ENCODE assay signal across 24 cellular contexts in genomic region chr11:130588471-130588870, GRCh38.
DNase-seq lines count a peak whose midpoint lies in the region; FAIRE-seq and TF ChIP-seq lines count a peak whose summit lies in the region.
"Had no signal": no experiment of that assay in that cellular context is flagged by ENCODE, and none has a peak within 500 bp of the region (broad histone marks: within the 10 kb centered on the region; RNA-seq: fewer than 3 reads in every experiment).

No MANE protein-coding gene starts in this region.

- H3K27me3 Mint-ChIP-seq in astrocyte (ENCODE audit: low read depth, unreplicated experiment), result no peaks in the 10 kb centered on the region
- H3K27me3 Mint-ChIP-seq: IgD-negative memory B cell had no signal

- H2AFZ ChIP-seq in astrocyte (ENCODE audit: low read depth, low read length), result no peak overlapping the region

- no peak for FAIRE-seq in astrocyte (lab: Jason Lieb, UNC)
- FAIRE-seq: GM12891, H1 had no signal

- no peaks in the 10 kb centered on the region for H3K36me3 Mint-ChIP-seq in astrocyte (ENCODE audit: low read depth, unreplicated experiment)
- H3K36me3 Mint-ChIP-seq: IgD-negative memory B cell had no signal

- no peak overlapping the region for H3K4me3 ChIP-seq in astrocyte (ENCODE audit: insufficient read depth, low read depth, low read length)
- H3K4me3 ChIP-seq: BLaER1, MG63, SJCRH30 had no signal

- no peak overlapping the region for H3K27ac Mint-ChIP-seq in astrocyte (ENCODE audit: unreplicated experiment)
- H3K27ac Mint-ChIP-seq: CD4-positive, alpha-beta T cell; IgD-negative memory B cell had no signal

- DNase-seq in NCI-H226 (peak; percentile 7), astrocyte (ENCODE audit: low read depth) (peak; percentile 46), kidney glomerular epithelial cell (lab: John Stamatoyannopoulos, UW) (peak; percentile 46), ureter (ENCODE audit: low spot score) (peak; percentile 6), caudate nucleus (lab: John Stamatoyannopoulos, UW) (no peak), DMS153 (lab: John Stamatoyannopoulos, UW) (no peak), A172 (ENCODE audit: low spot score) (no peak)
- DNase-seq: ACHN; CD4-positive, alpha-beta T cell; COR-L47; DMS 273 treated with DMSO at 0.1 percent for 48 hours; DND-41; MG63; NCI-H1092; NCI-H1436; NCI-H187 treated with DMSO at 0.1 percent for 48 hours; NCI-H2107; NCI-H510A; NCI-H748 treated with DMSO at 0.1 percent for 48 hours; SJCRH30 had no signal

- H3K36me3 ChIP-seq in astrocyte (ENCODE audit: insufficient read depth, low read length), result no peaks in the 10 kb centered on the region
- H3K36me3 ChIP-seq: BLaER1, MG63, SJCRH30 had no signal

- no peaks in the 10 kb centered on the region for H3K79me2 ChIP-seq in astrocyte (ENCODE audit: insufficient read depth, low read length)

- H4K20me1 ChIP-seq in astrocyte (ENCODE audit: insufficient read depth, low read length), result no peaks in the 10 kb centered on the region
- H4K20me1 ChIP-seq: BLaER1 had no signal

- H3K9me3 ChIP-seq in astrocyte (ENCODE audit: insufficient read depth, low read depth, low read length), result no peaks in the 10 kb centered on the region
- H3K9me3 ChIP-seq: BLaER1, SJCRH30 had no signal

- H3K9me3 Mint-ChIP-seq in astrocyte (ENCODE audit: unreplicated experiment), result no peaks in the 10 kb centered on the region

- no peak overlapping the region for H3K4me3 Mint-ChIP-seq in astrocyte (ENCODE audit: unreplicated experiment)
- H3K4me3 Mint-ChIP-seq: CD4-positive, alpha-beta T cell had no signal

- H3K27ac ChIP-seq in astrocyte (ENCODE audit: low read depth, low read length), result no peak overlapping the region
- H3K27ac ChIP-seq in caudate nucleus (ENCODE audit: low read depth, low read length), result no peak overlapping the region
- H3K27ac ChIP-seq: BLaER1, SJCRH30 had no signal

- H3K9ac ChIP-seq in astrocyte (ENCODE audit: low read length), result no peak overlapping the region
- H3K9ac ChIP-seq: BLaER1 had no signal

- no peak for TF ChIP-seq CTCF in astrocyte (IDR thresholded peaks at IDR 0.05; ENCODE audit: insufficient read depth, low read depth, low read length)

- H3K4me1 Mint-ChIP-seq in astrocyte (ENCODE audit: low read depth, unreplicated experiment), result peaks cover 14% of the 10 kb centered on the region
- H3K4me1 Mint-ChIP-seq: IgD-negative memory B cell had no signal

- no peaks in the 10 kb centered on the region for H3K27me3 ChIP-seq in astrocyte (ENCODE audit: insufficient read depth, low read length)
- H3K27me3 ChIP-seq: BLaER1, MG63, SJCRH30 had no signal

- H3K4me2 ChIP-seq in astrocyte (ENCODE audit: low read length), result no peak overlapping the region
- H3K4me2 ChIP-seq: BLaER1 had no signal

- H3K4me1 ChIP-seq in astrocyte (ENCODE audit: insufficient read depth, low read length), result peaks cover 8% of the 10 kb centered on the region
- H3K4me1 ChIP-seq: BLaER1, SJCRH30 had no signal

Comparison
In these comparisons a context has a peak if more than half of its experiments do, and no peak if none do; other contexts are left out.
1. DNase-seq: peak in NCI-H226 (single experiment), astrocyte (single experiment), kidney glomerular epithelial cell (single experiment) and ureter (single experiment); none in caudate nucleus (0 of 61), DMS153 (single experiment) and A172 (single experiment).